Comparison of ENCODE assay signal across 39 cellular contexts in genomic region chr21:36483095-36483494, GRCh38. TPM values are rescaled to one million over a fixed set of nuclear protein-coding genes. Genes with fewer than 3 reads are reported as not detected.
"Had no signal": no experiment of that assay in that cellular context is flagged by ENCODE, and none has a peak within 500 bp of the region (broad histone marks: within the 10 kb centered on the region; RNA-seq: fewer than 3 reads in every experiment).

No MANE protein-coding gene starts in this region.

- H3K9me3 ChIP-seq: ascending aorta had no signal

- H3K27ac Mint-ChIP-seq: activated B cell treated with CpG ODN at 0.5 μM for 24 hours; activated CD4-positive, alpha-beta memory T cell treated with anti-CD3 and anti-CD28 coated beads for 36 hours; activated CD4-positive, alpha-beta T cell treated with anti-CD3 and anti-CD28 coated beads, Interleukin-2, amount 10 ng/mL, durations not matched to agents 24 days and 14 days; activated CD8-positive, alpha-beta T cell treated with anti-CD3 and anti-CD28 coated beads for 36 hours; activated naive CD4-positive, alpha-beta T cell treated with anti-CD3 and anti-CD28 coated beads, Interleukin-2, amount 10 ng/mL, durations not matched to agents 7 days and 5 days; activated naive CD4-positive, alpha-beta T cell treated with anti-CD3 and anti-CD28 coated beads, Interleukin-2, amount 50 U/mL, for 24 hours; activated naive CD8-positive, alpha-beta T cell; activated naive CD8-positive, alpha-beta T cell treated with anti-CD3 and anti-CD28 coated beads, Interleukin-2, amount 10 ng/mL, durations not matched to agents 7 days and 5 days; activated naive CD8-positive, alpha-beta T cell treated with anti-CD3 and anti-CD28 coated beads, Interleukin-2, amount 50 U/mL, for 24 hours; activated T-cell treated with anti-CD3 and anti-CD28 coated beads, Interleukin-2, amount 50 U/mL, for 72 hours; activated T-helper 1 cell treated with anti-CD3 and anti-CD28 coated beads, Interleukin-12 subunit alpha, Interleukin-12 subunit beta, Interleukin-2, Interleukin-4 antibody, amounts not matched to agents 30 ng/mL and 10 ng/mL and 1 ng/mL, durations not matched to agents 14 hours and 24 hours and 36 hours; activated T-helper 2 cell treated with anti-CD3 and anti-CD28 coated beads, Interferon-gamma antibody, Interleukin-2, Interleukin-4, amounts not matched to agents 10 μg/mL and 5 μg/mL and 100 μg/mL, durations not matched to agents 14 hours and 24 hours and 36 hours; brain; T-helper 1 cell treated with Interleukin-12 subunit alpha and Interleukin-12 subunit beta and Interleukin-4 antibody, amounts not matched to agents 30 μg/mL and 1 μg/mL, for 36 hours; T-helper 2 cell treated with Interferon-gamma antibody and Interleukin-4, amounts not matched to agents 5 μg/mL and 100 μg/mL, for 36 hours had no signal

- H3K4me3 ChIP-seq: ascending aorta, cardiac muscle cell had no signal

- H3K4me1 ChIP-seq: ascending aorta had no signal

- H3K27me3 Mint-ChIP-seq: activated B cell treated with CpG ODN at 0.5 μM for 24 hours; activated CD4-positive, alpha-beta T cell treated with anti-CD3 and anti-CD28 coated beads, Interleukin-2, amount 10 ng/mL, durations not matched to agents 24 days and 14 days; activated naive CD4-positive, alpha-beta T cell treated with anti-CD3 and anti-CD28 coated beads, Interleukin-2, amount 50 U/mL, for 24 hours; activated naive CD8-positive, alpha-beta T cell had no signal

- H3K27me3 ChIP-seq: ascending aorta, cardiac muscle cell had no signal

- FAIRE-seq: TTC549 had no signal

- H3K4me1 Mint-ChIP-seq: activated naive CD4-positive, alpha-beta T cell treated with anti-CD3 and anti-CD28 coated beads, Interleukin-2, amount 10 ng/mL, durations not matched to agents 7 days and 5 days; activated naive CD4-positive, alpha-beta T cell treated with anti-CD3 and anti-CD28 coated beads, Interleukin-2, amount 50 U/mL, for 24 hours; activated naive CD8-positive, alpha-beta T cell treated with anti-CD3 and anti-CD28 coated beads, Interleukin-2, amount 10 ng/mL, durations not matched to agents 7 days and 5 days; activated naive CD8-positive, alpha-beta T cell treated with anti-CD3 and anti-CD28 coated beads, Interleukin-2, amount 50 U/mL, for 24 hours; central memory CD8-positive, alpha-beta T cell had no signal

- DNase-seq: activated B cell treated with CpG ODN at 0.5 μM for 24 hours; activated CD4-positive, alpha-beta memory T cell treated with anti-CD3 and anti-CD28 coated beads for 36 hours; activated CD4-positive, alpha-beta T cell treated with anti-CD3 and anti-CD28 coated beads for 4 hours; activated CD4-positive, alpha-beta T cell treated with anti-CD3 and anti-CD28 coated beads, Interleukin-2, amount 10 ng/mL, durations not matched to agents 24 days and 14 days; activated CD4-positive, alpha-beta T cell treated with anti-CD3 and anti-CD28 coated beads, Interleukin-2, amount 50 U/mL, for 1 hour; activated CD4-positive, alpha-beta T cell treated with anti-CD3 and anti-CD28 coated beads, Interleukin-2, amount 50 U/mL, for 4 hours; activated CD4-positive, CD25-positive, alpha-beta regulatory T cell treated with anti-CD3 and anti-CD28 coated beads, Interleukin-2, amount 50 U/mL, for 72 hours; activated CD8-positive, alpha-beta memory T cell treated with anti-CD3 and anti-CD28 coated beads, Interleukin-2, amount 50 U/mL, for 4 hours; activated CD8-positive, alpha-beta T cell treated with anti-CD3 and anti-CD28 coated beads for 36 hours; activated gamma-delta T cell; activated naive CD4-positive, alpha-beta T cell treated with anti-CD3 and anti-CD28 coated beads, Interleukin-2, amount 10 ng/mL, durations not matched to agents 7 days and 5 days; activated naive CD4-positive, alpha-beta T cell treated with Interleukin-2 at 50 U/mL for 16 hours; activated naive CD8-positive, alpha-beta T cell treated with anti-CD3 and anti-CD28 coated beads, Interleukin-2, amount 10 ng/mL, durations not matched to agents 7 days and 5 days; activated naive CD8-positive, alpha-beta T cell treated with anti-CD3 and anti-CD28 coated beads, Interleukin-2, amount 50 U/mL, for 24 hours; activated T-cell treated with anti-CD3 and anti-CD28 coated beads for 4 hours; activated T-cell treated with anti-CD3 and anti-CD28 coated beads, Interleukin-2, amount 50 U/mL, for 1 hour; activated T-cell treated with anti-CD3 and anti-CD28 coated beads, Interleukin-2, amount 50 U/mL, for 4 hours; activated T-cell treated with anti-CD3 and anti-CD28 coated beads, Interleukin-2, amount 50 U/mL, for 72 hours; amygdala; anterior cingulate cortex; caudate nucleus; SW 1271; T-helper 1 cell; T-helper 2 cell; T-helper 9 cell had no signal

- H3K36me3 ChIP-seq: ascending aorta, cardiac muscle cell had no signal

- H3K36me3 Mint-ChIP-seq: activated CD4-positive, alpha-beta memory T cell treated with anti-CD3 and anti-CD28 coated beads for 36 hours; activated naive CD4-positive, alpha-beta T cell treated with anti-CD3 and anti-CD28 coated beads, Interleukin-2, amount 10 ng/mL, durations not matched to agents 7 days and 5 days; activated naive CD4-positive, alpha-beta T cell treated with anti-CD3 and anti-CD28 coated beads, Interleukin-2, amount 50 U/mL, for 24 hours; activated naive CD8-positive, alpha-beta T cell; activated naive CD8-positive, alpha-beta T cell treated with anti-CD3 and anti-CD28 coated beads, Interleukin-2, amount 10 ng/mL, durations not matched to agents 7 days and 5 days; brain had no signal

- H3K27ac ChIP-seq: ascending aorta, cardiac muscle cell, VCaP had no signal

- H3K9me3 Mint-ChIP-seq: activated B cell treated with CpG ODN at 0.5 μM for 24 hours; activated CD4-positive, alpha-beta memory T cell treated with anti-CD3 and anti-CD28 coated beads for 36 hours; activated CD4-positive, alpha-beta T cell treated with anti-CD3 and anti-CD28 coated beads, Interleukin-2, amount 10 ng/mL, durations not matched to agents 24 days and 14 days; activated CD8-positive, alpha-beta T cell treated with anti-CD3 and anti-CD28 coated beads for 36 hours; activated naive CD4-positive, alpha-beta T cell treated with anti-CD3 and anti-CD28 coated beads, Interleukin-2, amount 10 ng/mL, durations not matched to agents 7 days and 5 days; activated naive CD4-positive, alpha-beta T cell treated with anti-CD3 and anti-CD28 coated beads, Interleukin-2, amount 50 U/mL, for 24 hours; activated naive CD8-positive, alpha-beta T cell treated with anti-CD3 and anti-CD28 coated beads, Interleukin-2, amount 10 ng/mL, durations not matched to agents 7 days and 5 days; activated naive CD8-positive, alpha-beta T cell treated with anti-CD3 and anti-CD28 coated beads, Interleukin-2, amount 50 U/mL, for 24 hours; activated T-cell treated with anti-CD3 and anti-CD28 coated beads, Interleukin-2, amount 50 U/mL, for 4 hours; activated T-cell treated with anti-CD3 and anti-CD28 coated beads, Interleukin-2, amount 50 U/mL, for 72 hours; activated T-helper 1 cell treated with anti-CD3 and anti-CD28 coated beads, Interleukin-12 subunit alpha, Interleukin-12 subunit beta, Interleukin-2, Interleukin-4 antibody, amounts not matched to agents 30 ng/mL and 10 ng/mL and 1 ng/mL, durations not matched to agents 14 hours and 24 hours and 36 hours; activated T-helper 2 cell treated with anti-CD3 and anti-CD28 coated beads, Interferon-gamma antibody, Interleukin-2, Interleukin-4, amounts not matched to agents 10 μg/mL and 5 μg/mL and 100 μg/mL, durations not matched to agents 14 hours and 24 hours and 36 hours; central memory CD8-positive, alpha-beta T cell; T-helper 1 cell treated with Interleukin-12 subunit alpha and Interleukin-12 subunit beta and Interleukin-4 antibody, amounts not matched to agents 30 μg/mL and 1 μg/mL, for 36 hours; T-helper 2 cell treated with Interferon-gamma antibody and Interleukin-4, amounts not matched to agents 5 μg/mL and 100 μg/mL, for 36 hours had no signal

- H3K4me3 Mint-ChIP-seq: activated B cell treated with CpG ODN at 0.5 μM for 24 hours; activated CD4-positive, alpha-beta memory T cell treated with anti-CD3 and anti-CD28 coated beads for 36 hours; activated CD4-positive, alpha-beta T cell treated with anti-CD3 and anti-CD28 coated beads, Interleukin-2, amount 10 ng/mL, durations not matched to agents 24 days and 14 days; activated CD8-positive, alpha-beta T cell treated with anti-CD3 and anti-CD28 coated beads for 36 hours; activated naive CD4-positive, alpha-beta T cell treated with anti-CD3 and anti-CD28 coated beads, Interleukin-2, amount 10 ng/mL, durations not matched to agents 7 days and 5 days; activated naive CD4-positive, alpha-beta T cell treated with anti-CD3 and anti-CD28 coated beads, Interleukin-2, amount 50 U/mL, for 24 hours; activated naive CD8-positive, alpha-beta T cell; activated naive CD8-positive, alpha-beta T cell treated with anti-CD3 and anti-CD28 coated beads, Interleukin-2, amount 10 ng/mL, durations not matched to agents 7 days and 5 days; activated naive CD8-positive, alpha-beta T cell treated with anti-CD3 and anti-CD28 coated beads, Interleukin-2, amount 50 U/mL, for 24 hours; activated T-cell treated with anti-CD3 and anti-CD28 coated beads, Interleukin-2, amount 50 U/mL, for 4 hours; activated T-cell treated with anti-CD3 and anti-CD28 coated beads, Interleukin-2, amount 50 U/mL, for 72 hours; activated T-helper 1 cell treated with anti-CD3 and anti-CD28 coated beads, Interleukin-12 subunit alpha, Interleukin-12 subunit beta, Interleukin-2, Interleukin-4 antibody, amounts not matched to agents 30 ng/mL and 10 ng/mL and 1 ng/mL, durations not matched to agents 14 hours and 24 hours and 36 hours; brain; central memory CD8-positive, alpha-beta T cell; T-helper 1 cell treated with Interleukin-12 subunit alpha and Interleukin-12 subunit beta and Interleukin-4 antibody, amounts not matched to agents 30 μg/mL and 1 μg/mL, for 36 hours; T-helper 2 cell treated with Interferon-gamma antibody and Interleukin-4, amounts not matched to agents 5 μg/mL and 100 μg/mL, for 36 hours had no signal

- ATAC-seq: activated CD8-positive, alpha-beta T cell treated with anti-CD3 and anti-CD28 coated beads for 36 hours; activated naive CD8-positive, alpha-beta T cell treated with anti-CD3 and anti-CD28 coated beads, Interleukin-2, amount 50 U/mL, for 24 hours; activated T-cell treated with anti-CD3 and anti-CD28 coated beads, Interleukin-2, amount 50 U/mL, for 4 hours; activated T-cell treated with anti-CD3 and anti-CD28 coated beads, Interleukin-2, amount 50 U/mL, for 72 hours had no signal

RNA-seq across cellular contexts. Expression of gene CLDN14, which starts 3.2 kb away (rescaled TPM):
- total RNA-seq: activated CD4-positive, alpha-beta memory T cell treated with anti-CD3 and anti-CD28 coated beads for 36 hours; activated CD4-positive, alpha-beta T cell treated with anti-CD3 and anti-CD28 coated beads, Interleukin-2, amount 10 ng/mL, durations not matched to agents 24 days and 14 days; activated CD8-positive, alpha-beta memory T cell treated with anti-CD3 and anti-CD28 coated beads for 36 hours; activated CD8-positive, alpha-beta T cell treated with anti-CD3 and anti-CD28 coated beads for 36 hours; activated naive CD8-positive, alpha-beta T cell treated with anti-CD3 and anti-CD28 coated beads, Interleukin-2, amount 10 ng/mL, durations not matched to agents 7 days and 5 days; activated T-cell treated with anti-CD3 and anti-CD28 coated beads, Interleukin-2, amount 50 U/mL, for 4 hours; activated T-cell treated with anti-CD3 and anti-CD28 coated beads, Interleukin-2, amount 50 U/mL, for 72 hours; activated T-helper 1 cell treated with anti-CD3 and anti-CD28 coated beads, Interleukin-12 subunit alpha, Interleukin-12 subunit beta, Interleukin-2, Interleukin-4 antibody, amounts not matched to agents 30 ng/mL and 10 ng/mL and 1 ng/mL, durations not matched to agents 14 hours and 24 hours and 36 hours; activated T-helper 2 cell treated with anti-CD3 and anti-CD28 coated beads, Interferon-gamma antibody, Interleukin-2, Interleukin-4, amounts not matched to agents 10 μg/mL and 5 μg/mL and 100 μg/mL, durations not matched to agents 14 hours and 24 hours and 36 hours; ascending aorta; bronchial epithelial cell; cardiac muscle cell had no signal
- polyA plus RNA-seq: cardiac muscle cell had no signal
